In genomic region chr2:236008006-236008405, GRCh38 we compare ENCODE assay signal across 26 cellular contexts.
"Had no signal": no experiment of that assay in that cellular context is flagged by ENCODE, and none has a peak within 500 bp of the region (broad histone marks: within the 10 kb centered on the region; RNA-seq: fewer than 3 reads in every experiment).

No MANE protein-coding gene starts in this region.

- ATAC-seq: activated CD4-positive, alpha-beta T cell treated with anti-CD3 and anti-CD28 coated beads for 36 hours; activated CD8-positive, alpha-beta memory T cell treated with anti-CD3 and anti-CD28 coated beads, Interleukin-2, amount 10 ng/mL, durations not matched to agents 7 days and 5 days; activated CD8-positive, alpha-beta T cell treated with anti-CD3 and anti-CD28 coated beads, Interleukin-2, amount 10 ng/mL, durations not matched to agents 7 days and 5 days; activated naive CD8-positive, alpha-beta T cell treated with anti-CD3 and anti-CD28 coated beads, Interleukin-2, amount 50 U/mL, for 24 hours; gastroesophageal sphincter; left colon; mucosa of descending colon; sciatic nerve; stimulated activated memory B cell treated with anti-CD40 and anti-IgM and Interleukin-4, amounts not matched to agents 10 μg/mL and 1 μg/mL and 100 μg/mL, for 72 hours; upper lobe of right lung had no signal

- DNase-seq: activated CD4-positive, alpha-beta T cell treated with anti-CD3 and anti-CD28 coated beads for 36 hours; activated CD4-positive, CD25-positive, alpha-beta regulatory T cell; activated CD8-positive, alpha-beta memory T cell treated with anti-CD3 and anti-CD28 coated beads, Interleukin-2, amount 10 ng/mL, durations not matched to agents 7 days and 5 days; activated CD8-positive, alpha-beta T cell treated with anti-CD3 and anti-CD28 coated beads, Interleukin-2, amount 10 ng/mL, durations not matched to agents 7 days and 5 days; activated naive CD8-positive, alpha-beta T cell treated with anti-CD3 and anti-CD28 coated beads, Interleukin-2, amount 50 U/mL, for 24 hours; activated T-cell treated with anti-CD3 and anti-CD28 coated beads, Interleukin-2, amount 50 U/mL, for 48 hours; amygdala; central memory CD4-positive, alpha-beta T cell; dermis blood vessel endothelial cell; effector CD4-positive, alpha-beta T cell; kidney; left colon; mucosa of descending colon; ovary; stimulated activated CD4-positive, alpha-beta T cell treated with anti-CD3 and anti-CD28 coated beads, Interleukin-4, amount 100 ng/mL, for 24 hours; stomach; tibial artery; upper lobe of right lung had no signal

- H3K27me3 ChIP-seq: breast epithelium, esophagus muscularis mucosa, gastroesophageal sphincter, neutrophil, ovary, stomach, suprapubic skin, tibial artery, upper lobe of right lung had no signal

- H3K4me3 ChIP-seq: breast epithelium, esophagus muscularis mucosa, gastroesophageal sphincter, mucosa of descending colon, ovary, skin epidermis, stomach, suprapubic skin, tibial artery, upper lobe of right lung had no signal

- H3K9me3 ChIP-seq: esophagus muscularis mucosa, gastroesophageal sphincter, mucosa of descending colon, neutrophil, ovary, stomach, suprapubic skin, tibial artery, upper lobe of right lung had no signal

- H3K27ac ChIP-seq: breast epithelium, esophagus muscularis mucosa, gastroesophageal sphincter, neutrophil, ovary, skin epidermis, stomach, suprapubic skin, tibial artery, upper lobe of right lung had no signal

- H3K36me3 ChIP-seq: breast epithelium, neutrophil, ovary, suprapubic skin, upper lobe of right lung had no signal

- H3K4me1 ChIP-seq: breast epithelium, esophagus muscularis mucosa, gastroesophageal sphincter, stomach, suprapubic skin, tibial artery, upper lobe of right lung had no signal
